1 cellular context compared by ENCODE assay signal in genomic region chr5:123014689-123015088, GRCh38.
TF ChIP-seq lines count a peak whose summit lies in the region.

No MANE protein-coding gene starts in this region.

TF ChIP-seq in HepG2, 621 proteins besides CTCF, POLR2A, EP300 and RAD21:
- TF ChIP-seq PTBP1 (IDR thresholded peaks at IDR 0.05; ENCODE audit: low read depth, low read length, poor library complexity, severe bottlenecking) (no peak), ELF4 (CRISPR knock-in tag; IDR thresholded peaks at IDR 0.05; ENCODE audit: borderline replicate concordance) (no peak), LBX2 (CRISPR knock-in tag; IDR thresholded peaks at IDR 0.05; ENCODE audit: borderline replicate concordance) (no peak), ZNF781 (CRISPR knock-in tag; IDR thresholded peaks at IDR 0.05; ENCODE audit: borderline replicate concordance, not compliant biosample characterization) (no peak), UBTF (CRISPR knock-in tag; IDR thresholded peaks at IDR 0.05) (no peak), FOSL2 (CRISPR knock-in tag; IDR thresholded peaks at IDR 0.05) (peak; percentile 62; the same call in 1 of the 2 replicates), THYN1 (CRISPR knock-in tag; IDR thresholded peaks at IDR 0.05; ENCODE audit: borderline replicate concordance, low read depth) (no peak), ZBTB38 (CRISPR knock-in tag; IDR thresholded peaks at IDR 0.05) (no peak), ZNF75D (CRISPR knock-in tag; IDR thresholded peaks at IDR 0.05; ENCODE audit: borderline replicate concordance) (no peak), PAWR (CRISPR knock-in tag; IDR thresholded peaks at IDR 0.05; ENCODE audit: borderline replicate concordance) (no peak), HMGXB4 (CRISPR knock-in tag; IDR thresholded peaks at IDR 0.05; ENCODE audit: borderline replicate concordance in 1 of 2, low read depth in 1 of 2) (no peak), TCF7 (IDR thresholded peaks at IDR 0.05; ENCODE audit: low read depth) (peak; percentile 50; the same call in 1 of the 2 replicates), ZNF350 (CRISPR knock-in tag; IDR thresholded peaks at IDR 0.05; ENCODE audit: borderline replicate concordance, low read depth) (no peak), HNF4A (CRISPR knock-in tag; IDR thresholded peaks at IDR 0.05) (0 out of 2 replicates have a peak, but pooled peaks have one; percentile 22), PAX8 (CRISPR knock-in tag; IDR thresholded peaks at IDR 0.05; ENCODE audit: borderline replicate concordance) (no peak), ZNF644 (CRISPR knock-in tag; IDR thresholded peaks at IDR 0.05; ENCODE audit: low read depth) (0 out of 2 replicates have a peak, but pooled peaks have one; percentile 20), KDM5A (IDR thresholded peaks at IDR 0.05; ENCODE audit: borderline replicate concordance, low read length) (no peak), HMG20A (CRISPR knock-in tag; IDR thresholded peaks at IDR 0.05; ENCODE audit: borderline replicate concordance) (0 out of 2 replicates have a peak, but pooled peaks have one; percentile 17), PHF8 (CRISPR knock-in tag; IDR thresholded peaks at IDR 0.05) (no peak), GATAD2A (CRISPR knock-in tag; IDR thresholded peaks at IDR 0.05) (0 out of 2 replicates have a peak, but pooled peaks have one; percentile 9)
